In genomic region chr3:126993436-126993835, GRCh38 we compare ENCODE assay signal across 23 cellular contexts.
"Had no signal": no experiment of that assay in that cellular context is flagged by ENCODE, and none has a peak within 500 bp of the region (broad histone marks: within the 10 kb centered on the region; RNA-seq: fewer than 3 reads in every experiment).

No MANE protein-coding gene starts in this region.

- H3K27me3 ChIP-seq: body of pancreas, breast epithelium had no signal

- H3K27ac ChIP-seq: body of pancreas, WERI-Rb-1 had no signal

- H3K9me3 Mint-ChIP-seq: activated CD4-positive, alpha-beta T cell treated with anti-CD3 and anti-CD28 coated beads, Interleukin-2, amount 10 ng/mL, durations not matched to agents 24 days and 14 days; activated CD8-positive, alpha-beta T cell treated with anti-CD3 and anti-CD28 coated beads for 36 hours; activated naive CD4-positive, alpha-beta T cell treated with anti-CD3 and anti-CD28 coated beads, Interleukin-2, amount 50 U/mL, for 24 hours; activated naive CD8-positive, alpha-beta T cell treated with anti-CD3 and anti-CD28 coated beads, Interleukin-2, amount 10 ng/mL, durations not matched to agents 7 days and 5 days; activated T-helper 2 cell treated with anti-CD3 and anti-CD28 coated beads, Interferon-gamma antibody, Interleukin-2, Interleukin-4, amounts not matched to agents 10 μg/mL and 5 μg/mL and 100 μg/mL, durations not matched to agents 14 hours and 24 hours and 36 hours had no signal

- H3K4me3 ChIP-seq: body of pancreas, breast epithelium had no signal

- H3K27ac Mint-ChIP-seq: activated CD4-positive, alpha-beta T cell treated with anti-CD3 and anti-CD28 coated beads, Interleukin-2, amount 10 ng/mL, durations not matched to agents 24 days and 14 days; activated CD8-positive, alpha-beta T cell treated with anti-CD3 and anti-CD28 coated beads for 36 hours; activated naive CD4-positive, alpha-beta T cell treated with anti-CD3 and anti-CD28 coated beads, Interleukin-2, amount 50 U/mL, for 24 hours; activated naive CD8-positive, alpha-beta T cell treated with anti-CD3 and anti-CD28 coated beads, Interleukin-2, amount 10 ng/mL, durations not matched to agents 7 days and 5 days; activated T-helper 2 cell treated with anti-CD3 and anti-CD28 coated beads, Interferon-gamma antibody, Interleukin-2, Interleukin-4, amounts not matched to agents 10 μg/mL and 5 μg/mL and 100 μg/mL, durations not matched to agents 14 hours and 24 hours and 36 hours had no signal

- H3K36me3 ChIP-seq: breast epithelium had no signal

- H3K4me3 Mint-ChIP-seq: activated CD4-positive, alpha-beta T cell treated with anti-CD3 and anti-CD28 coated beads, Interleukin-2, amount 10 ng/mL, durations not matched to agents 24 days and 14 days; activated CD8-positive, alpha-beta T cell treated with anti-CD3 and anti-CD28 coated beads for 36 hours; activated naive CD4-positive, alpha-beta T cell treated with anti-CD3 and anti-CD28 coated beads, Interleukin-2, amount 50 U/mL, for 24 hours; activated naive CD8-positive, alpha-beta T cell treated with anti-CD3 and anti-CD28 coated beads, Interleukin-2, amount 10 ng/mL, durations not matched to agents 7 days and 5 days had no signal

- H3K4me1 Mint-ChIP-seq: activated CD4-positive, alpha-beta T cell treated with anti-CD3 and anti-CD28 coated beads, Interleukin-2, amount 10 ng/mL, durations not matched to agents 24 days and 14 days; activated naive CD4-positive, alpha-beta T cell treated with anti-CD3 and anti-CD28 coated beads, Interleukin-2, amount 50 U/mL, for 24 hours; activated naive CD8-positive, alpha-beta T cell treated with anti-CD3 and anti-CD28 coated beads, Interleukin-2, amount 10 ng/mL, durations not matched to agents 7 days and 5 days had no signal

- DNase-seq: activated CD4-positive, alpha-beta T cell treated with anti-CD3 and anti-CD28 coated beads, Interleukin-2, amount 10 ng/mL, durations not matched to agents 24 days and 14 days; activated CD4-positive, alpha-beta T cell treated with anti-CD3 and anti-CD28 coated beads, Interleukin-2, amount 50 U/mL, for 4 hours; activated CD8-positive, alpha-beta T cell treated with anti-CD3 and anti-CD28 coated beads for 36 hours; activated gamma-delta T cell; activated naive CD4-positive, alpha-beta T cell treated with Interleukin-2 at 50 U/mL for 16 hours; activated naive CD8-positive, alpha-beta T cell treated with anti-CD3 and anti-CD28 coated beads, Interleukin-2, amount 10 ng/mL, durations not matched to agents 7 days and 5 days; activated T-cell treated with anti-CD3 and anti-CD28 coated beads, Interleukin-2, amount 50 U/mL, for 1 hour; amygdala; body of pancreas; NCI-H1105; NCI-H1417 treated with DMSO at 0.1 percent for 48 hours; NCI-H187 treated with DMSO at 0.1 percent for 48 hours; NCI-H2081; NCI-H345; NCI-H524 treated with DMSO at 0.1 percent for 48 hours; RPMI8226; SIG-M5; SW 1271; T1000; WERI-Rb-1 had no signal

- H3K36me3 Mint-ChIP-seq: activated naive CD4-positive, alpha-beta T cell treated with anti-CD3 and anti-CD28 coated beads, Interleukin-2, amount 50 U/mL, for 24 hours; activated naive CD8-positive, alpha-beta T cell treated with anti-CD3 and anti-CD28 coated beads, Interleukin-2, amount 10 ng/mL, durations not matched to agents 7 days and 5 days had no signal

- H3K9me3 ChIP-seq: body of pancreas, breast epithelium had no signal

- H3K27me3 Mint-ChIP-seq: activated CD4-positive, alpha-beta T cell treated with anti-CD3 and anti-CD28 coated beads, Interleukin-2, amount 10 ng/mL, durations not matched to agents 24 days and 14 days; activated CD8-positive, alpha-beta T cell treated with anti-CD3 and anti-CD28 coated beads for 36 hours; activated naive CD4-positive, alpha-beta T cell treated with anti-CD3 and anti-CD28 coated beads, Interleukin-2, amount 50 U/mL, for 24 hours; activated naive CD8-positive, alpha-beta T cell treated with anti-CD3 and anti-CD28 coated beads, Interleukin-2, amount 10 ng/mL, durations not matched to agents 7 days and 5 days had no signal
